Comparison of ENCODE assay signal across 31 cellular contexts in the genomic region with DNA sequence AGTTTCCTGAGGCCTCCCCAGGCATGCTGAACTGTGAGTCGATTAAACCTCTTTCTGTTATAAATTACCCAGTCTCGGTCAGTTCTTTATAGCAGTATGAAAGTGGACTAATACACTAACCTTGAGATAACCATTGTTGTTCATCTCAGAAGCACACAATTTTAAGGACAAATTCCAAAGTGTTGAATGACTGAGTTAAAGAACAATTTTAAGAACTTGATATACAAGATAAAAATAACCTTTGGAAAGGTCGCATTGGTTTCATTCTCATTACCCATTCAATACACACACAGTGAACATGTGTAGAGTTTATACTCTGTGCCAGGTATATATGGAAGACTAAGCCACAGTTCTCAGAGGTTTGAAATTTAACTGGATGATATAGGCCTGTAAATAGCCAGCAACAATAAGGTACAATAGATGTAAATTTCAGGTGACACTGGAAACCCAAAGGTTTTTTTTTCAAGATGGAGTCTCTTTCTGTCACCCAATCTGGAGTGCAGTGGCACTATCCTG. TPM values are rescaled to one million over a fixed set of nuclear protein-coding genes. Genes with fewer than 3 reads are reported as not detected.
DNase-seq lines count a peak whose midpoint lies in the region; ATAC-seq, FAIRE-seq and TF ChIP-seq lines count a peak whose summit lies in the region.
"Had no signal": no experiment of that assay in that cellular context is flagged by ENCODE, and none has a peak within 500 bp of the region (broad histone marks: within the 10 kb centered on the region; RNA-seq: fewer than 3 reads in every experiment).

No MANE protein-coding gene starts in this region.

- no peaks in the 10 kb centered on the region for H3K79me1 ChIP-seq in mesenchymal stem cell (replicated peaks; ENCODE audit: low read length, poor library complexity, severe bottlenecking)

- H2AFZ ChIP-seq in HepG2 (ENCODE audit: low read length) (peak overlapping the region; percentile 5), mesenchymal stem cell (ENCODE audit: low read depth, low read length) (no peak overlapping the region)

- H4K20me1 ChIP-seq in HepG2 (ENCODE audit: insufficient read depth, low read length): no peaks in the 10 kb centered on the region

- H3K27ac ChIP-seq in HepG2 (ENCODE audit: extremely low read length, insufficient read depth, low read length) (no peak overlapping the region), right lobe of liver (no peak overlapping the region), ascending aorta (peak overlapping the region; percentile 67 to 79), lower lobe of right lung (no peak overlapping the region), mesenchymal stem cell (ENCODE audit: low read length, poor library complexity, severe bottlenecking) (no peak overlapping the region)
- H3K27ac ChIP-seq: epithelial cell of prostate, left lung, Peyer's patch, upper lobe of left lung had no signal

- TF ChIP-seq POLR2A in HepG2 (IDR thresholded peaks at IDR 0.05; ENCODE audit: insufficient read depth in 1 of 2, low read depth in 2 of 2, low read length in 2 of 2) (no peak), right lobe of liver (IDR thresholded peaks at IDR 0.05) (no peak)

- POLR2A ChIA-PET in HepG2 (lab: Yijun Ruan, JAX): no interaction called here

- intact Hi-C loops in HepG2 (cut with micrococcal nuclease; ENCODE audit: unreplicated experiment): no loop called here
- intact Hi-C loops in right lobe of liver (cut with DNase I): no loop called here
- intact Hi-C loops in ascending aorta (cut with DNase I): no loop called here
- intact Hi-C loops in lower lobe of right lung (cut with DNase I): no loop called here

- H3K9me3 ChIP-seq in HepG2 (ENCODE audit: low read length): no peaks in the 10 kb centered on the region
- no peaks in the 10 kb centered on the region for H3K9me3 ChIP-seq in right lobe of liver
- no peaks in the 10 kb centered on the region for H3K9me3 ChIP-seq in ascending aorta
- H3K9me3 ChIP-seq in lower lobe of right lung: no peaks in the 10 kb centered on the region
- H3K9me3 ChIP-seq in mesenchymal stem cell (ENCODE audit: control insufficient read depth, low read length): no peaks in the 10 kb centered on the region
- H3K9me3 ChIP-seq: A549, left lung, Peyer's patch, upper lobe of left lung had no signal

- H3K14ac ChIP-seq in mesenchymal stem cell (ENCODE audit: low read length in 2 of 2): no peak overlapping the region

- H3K79me2 ChIP-seq in HepG2 (ENCODE audit: insufficient read depth, low read length): no peaks in the 10 kb centered on the region

- H3K4me2 ChIP-seq in HepG2 (ENCODE audit: low read depth, low read length) (no peak overlapping the region), mesenchymal stem cell (ENCODE audit: low read length, poor library complexity, severe bottlenecking) (no peak overlapping the region)
- H3K4me2 ChIP-seq: A549 had no signal

- ATAC-seq in HepG2: no peak
- no peak for ATAC-seq in right lobe of liver
- no peak for ATAC-seq in lower lobe of right lung
- ATAC-seq in GM21360 (IDR thresholded peaks at IDR 0.05; ENCODE audit: unreplicated experiment): no peak
- ATAC-seq: A549; activated T-helper 17 cell treated with anti-CD3 and anti-CD28 coated beads, Interleukin-2, amount 50 U/mL, for 72 hours; left lung; sciatic nerve had no signal

- H3K36me3 ChIP-seq in HepG2 (replicated peaks in 1 of 2; ENCODE audit: control insufficient read depth in 1 of 2, insufficient read depth in 2 of 2, low read length in 2 of 2) (no peaks in the 10 kb centered on the region), right lobe of liver (no peaks in the 10 kb centered on the region), ascending aorta (no peaks in the 10 kb centered on the region), lower lobe of right lung (no peaks in the 10 kb centered on the region), mesenchymal stem cell (ENCODE audit: control insufficient read depth in 1 of 2, insufficient read depth in 2 of 2, low read depth in 1 of 2, low read length in 2 of 2) (no peaks in the 10 kb centered on the region)
- H3K36me3 ChIP-seq: left lung, Peyer's patch, upper lobe of left lung had no signal

- H2BK120ac ChIP-seq in mesenchymal stem cell (ENCODE audit: low read depth, low read length): no peak overlapping the region

- no peak overlapping the region for H2BK15ac ChIP-seq in mesenchymal stem cell (ENCODE audit: low read depth, poor library complexity, severe bottlenecking)

- H2AK5ac ChIP-seq in mesenchymal stem cell (ENCODE audit: low read length, severe bottlenecking): no peak overlapping the region

- no peak overlapping the region for H3K4ac ChIP-seq in mesenchymal stem cell (ENCODE audit: low read depth in 1 of 2, low read length in 2 of 2)

- H2BK12ac ChIP-seq in mesenchymal stem cell (ENCODE audit: low read length in 2 of 2): no peak overlapping the region

- H2BK5ac ChIP-seq in mesenchymal stem cell (ENCODE audit: low read depth, low read length, poor library complexity, severe bottlenecking): no peak overlapping the region

- in situ Hi-C loops in HepG2 (cut with HindIII; ENCODE audit: extremely low pct_ligation_motif_present, low pct_unique_long_range_greater_than_20kb): no loop called here

- no peaks in the 10 kb centered on the region for H3K27me3 ChIP-seq in HepG2 (ENCODE audit: control insufficient read depth in 1 of 2, insufficient read depth in 2 of 2, low read length in 2 of 2)
- no peaks in the 10 kb centered on the region for H3K27me3 ChIP-seq in right lobe of liver
- H3K27me3 ChIP-seq in ascending aorta: no peaks in the 10 kb centered on the region
- H3K27me3 ChIP-seq in lower lobe of right lung (ENCODE audit: low read depth): no peaks in the 10 kb centered on the region
- H3K27me3 ChIP-seq in mesenchymal stem cell (ENCODE audit: control insufficient read depth in 1 of 2, insufficient read depth in 1 of 2, low read length in 2 of 2): peaks cover 0 to 3% of the 10 kb centered on the region in 2 experiments
- H3K27me3 ChIP-seq: left lung, Peyer's patch, upper lobe of left lung had no signal

- TF ChIP-seq EP300 in HepG2 (IDR thresholded peaks at IDR 0.05; ENCODE audit: low read depth in 2 of 2, low read length in 2 of 2) (no peak), HepG2 (CRISPR knock-in tag; IDR thresholded peaks at IDR 0.05; ENCODE audit: borderline replicate concordance) (no peak)

- TF ChIP-seq RAD21 in HepG2 (CRISPR knock-in tag; IDR thresholded peaks at IDR 0.05): no peak

- DNase-seq in HepG2 (ENCODE audit: low spot score) (no peak), right lobe of liver (no peak), ascending aorta (ENCODE audit: low spot score in 2 of 2) (no peak), renal cortical epithelial cell (ENCODE audit: low read depth) (peak; percentile 32), lower lobe of right lung (no peak), HuH-7.5 (ENCODE audit: low spot score) (no peak), mesenchymal stem cell (no peak)
- DNase-seq: activated CD4-positive, alpha-beta T cell treated with anti-CD3 and anti-CD28 coated beads, Interleukin-2, amount 50 U/mL, for 48 hours; activated CD8-positive, alpha-beta memory T cell treated with anti-CD3 and anti-CD28 coated beads, Interleukin-2, amount 50 U/mL, for 48 hours; activated naive CD4-positive, alpha-beta T cell treated with anti-CD3 and anti-CD28 coated beads, Interleukin-2, amount 10 ng/mL, durations not matched to agents 7 days and 5 days; anterior cingulate cortex; CD4-positive, alpha-beta memory T cell; effector CD8-positive, alpha-beta T cell; EL; left lung; mesendoderm; NCI-H1436 treated with DMSO at 0.1 percent for 48 hours; NCI-H226; Peyer's patch; SHP77; stimulated activated CD4-positive, alpha-beta T cell treated with anti-CD3 and anti-CD28 coated beads, Interleukin-4, amount 100 ng/mL, for 24 hours; T-helper 2 cell; upper lobe of left lung had no signal

- no TSS peak for BruUV-seq in HepG2 (replicated peaks; lab: Mats Ljungman, UMichigan)

- H3K4me1 ChIP-seq in HepG2 (ENCODE audit: insufficient read depth, low read length) (peaks cover 72% of the 10 kb centered on the region), right lobe of liver (peaks cover 0 to 7% (median 0%) of the 10 kb centered on the region in 4 donors), ascending aorta (peaks cover 0 to 25% of the 10 kb centered on the region in 2 donors), lower lobe of right lung (no peaks in the 10 kb centered on the region), mesenchymal stem cell (ENCODE audit: control insufficient read depth, insufficient read depth, low read depth, low read length) (peaks cover 2% of the 10 kb centered on the region)
- H3K4me1 ChIP-seq: left lung, Peyer's patch, upper lobe of left lung had no signal

- no peak overlapping the region for H3K23ac ChIP-seq in mesenchymal stem cell (ENCODE audit: low read length in 2 of 2)

- no peak overlapping the region for H4K91ac ChIP-seq in mesenchymal stem cell (ENCODE audit: low read length)

- no peak for TF ChIP-seq CTCF in HepG2 (CRISPR knock-in tag; IDR thresholded peaks at IDR 0.05)
- TF ChIP-seq CTCF in right lobe of liver (IDR thresholded peaks at IDR 0.05): no peak
- TF ChIP-seq CTCF in ascending aorta (IDR thresholded peaks at IDR 0.05): no peak
- TF ChIP-seq CTCF in lower lobe of right lung (IDR thresholded peaks at IDR 0.05): no peak

- 72% methylated on average over 3 of the region's 3 CpGs for WGBS in HepG2 (ENCODE audit: low lambda C conversion rate)
- WGBS in right lobe of liver (ENCODE audit: insufficient coverage, low coverage, low lambda C conversion rate, missing lambda C conversion rate): 77% methylated on average over 3 of the region's 3 CpGs
- 100% methylated on average over 1 of the region's 3 CpGs for WGBS in mesenchymal stem cell

- no peak overlapping the region for H3K18ac ChIP-seq in mesenchymal stem cell (ENCODE audit: low read depth in 1 of 2, low read length in 2 of 2)

- no peak overlapping the region for H4K8ac ChIP-seq in mesenchymal stem cell (ENCODE audit: low read length)

- H3K9ac ChIP-seq in HepG2 (ENCODE audit: insufficient read depth, low read depth, low read length) (no peak overlapping the region), mesenchymal stem cell (ENCODE audit: low read length) (no peak overlapping the region)

- FAIRE-seq in HepG2 (lab: Jason Lieb, UNC): no peak
- FAIRE-seq: A549, GM18507, islet of Langerhans had no signal

- CTCF ChIA-PET in HepG2 (lab: Yijun Ruan, JAX; ENCODE audit: low intra/inter-chr PET ratio, low total read pairs): no interaction called here

- H3K4me3 ChIP-seq in HepG2 (replicated peaks in 1 of 3; ENCODE audit: insufficient read depth in 1 of 3, low read depth in 2 of 3, low read length in 3 of 3) (no peak overlapping the region), right lobe of liver (no peak overlapping the region), ascending aorta (no peak overlapping the region), lower lobe of right lung (no peak overlapping the region), mesenchymal stem cell (ENCODE audit: insufficient read depth in 1 of 2, low read depth in 1 of 2, low read length in 2 of 2) (no peak overlapping the region)
- H3K4me3 ChIP-seq: A549, coronary artery, left lung, Peyer's patch, upper lobe of left lung had no signal

RNA-seq across cellular contexts. Expression of a gene that starts 19.1 kb away (rescaled TPM):
- total RNA-seq in HepG2 (2016; rRNA removed; fragmentation: Illumina TruSeq; extraction: Trizol) (156 and 186 TPM in 2 replicates), right lobe of liver (10 to 100 TPM; 30.6 to 51.5 (median 43.1) TPM), ascending aorta (80.6 TPM), renal cortical epithelial cell (87.5 and 132 TPM in 2 replicates), lower lobe of right lung (93.7 TPM)
- 14.0 and 16.3 TPM in 2 replicates for total RNA-seq in HepG2 (2016; cell fraction: cytosol; rRNA removed; fragmentation: Illumina TruSeq; extraction: Trizol; ENCODE audit: low read depth)
- total RNA-seq in HepG2 (2016; cell fraction: insoluble cytoplasmic fraction; rRNA removed; fragmentation: Illumina TruSeq; extraction: Trizol): 155 and 183 TPM in 2 replicates
- total RNA-seq in HepG2 (2016; cell fraction: membrane; rRNA removed; fragmentation: Illumina TruSeq; extraction: Trizol): 44.1 and 51.2 TPM in 2 replicates
- 358 and 375 TPM in 2 replicates for total RNA-seq in HepG2 (2016; cell fraction: nucleus; rRNA removed; fragmentation: Illumina TruSeq; extraction: Trizol)
- polyA plus RNA-seq in HepG2 (2011; rRNA removed): 98.2 and 126 TPM in 2 replicates
- polyA plus RNA-seq in HepG2 (2011; cell fraction: cytosol; rRNA removed): 56.6 and 58.5 TPM in 2 replicates
- 190 and 202 TPM in 2 replicates for polyA plus RNA-seq in HepG2 (2011; cell fraction: nucleus; rRNA removed)
- 75.4 and 108 TPM in 2 replicates for polyA plus RNA-seq in HepG2 (2012)
- polyA plus RNA-seq in HepG2 (2016; cell fraction: cytosol; fragmentation: Illumina TruSeq; extraction: Trizol; ENCODE audit: low read depth): 14.3 and 14.6 TPM in 2 replicates
- 176 and 184 TPM in 2 replicates for polyA plus RNA-seq in HepG2 (2016; cell fraction: insoluble cytoplasmic fraction; fragmentation: Illumina TruSeq; extraction: Trizol; ENCODE audit: low read depth)
- polyA plus RNA-seq in HepG2 (2016; cell fraction: membrane; fragmentation: Illumina TruSeq; extraction: Trizol; ENCODE audit: low read depth): 31.3 and 32.4 TPM in 2 replicates
- 441 and 449 TPM in 2 replicates for polyA plus RNA-seq in HepG2 (2016; cell fraction: nucleus; fragmentation: Illumina TruSeq; extraction: Trizol; ENCODE audit: insufficient read depth, low read depth)
- 105 and 142 TPM in 2 replicates for polyA minus RNA-seq in HepG2 (2011; rRNA and poly(A)+ RNA removed; ENCODE audit: low replicate concordance)
- 33.1 and 43.0 TPM in 2 replicates for polyA minus RNA-seq in HepG2 (2011; cell fraction: cytosol; rRNA and poly(A)+ RNA removed)
- 554 and 606 TPM in 2 replicates for polyA minus RNA-seq in HepG2 (2011; cell fraction: nucleus; rRNA and poly(A)+ RNA removed)
- 56.5 TPM for polyA plus RNA-seq in mesenchymal stem cell (2013, experiment 1 of 2)
- 54.6 TPM for polyA plus RNA-seq in mesenchymal stem cell (2013, experiment 2 of 2)

RNA-seq across cellular contexts. Expression of a gene that starts 39.6 kb away (rescaled TPM):
- total RNA-seq in HepG2 (2016; rRNA removed; fragmentation: Illumina TruSeq; extraction: Trizol): 97.5 and 159 TPM in 2 replicates
- total RNA-seq in HepG2 (2016; cell fraction: cytosol; rRNA removed; fragmentation: Illumina TruSeq; extraction: Trizol; ENCODE audit: low read depth): 18.3 and 19.0 TPM in 2 replicates
- total RNA-seq in HepG2 (2016; cell fraction: insoluble cytoplasmic fraction; rRNA removed; fragmentation: Illumina TruSeq; extraction: Trizol): 101 and 179 TPM in 2 replicates
- total RNA-seq in HepG2 (2016; cell fraction: membrane; rRNA removed; fragmentation: Illumina TruSeq; extraction: Trizol): 54.8 and 63.8 TPM in 2 replicates
- 74.0 and 87.3 TPM in 2 replicates for total RNA-seq in HepG2 (2016; cell fraction: nucleus; rRNA removed; fragmentation: Illumina TruSeq; extraction: Trizol)
- 53.3 and 74.9 TPM in 2 replicates for polyA plus RNA-seq in HepG2 (2011; rRNA removed)
- 64.3 and 67.0 TPM in 2 replicates for polyA plus RNA-seq in HepG2 (2011; cell fraction: cytosol; rRNA removed)
- 36.2 and 45.0 TPM in 2 replicates for polyA plus RNA-seq in HepG2 (2011; cell fraction: nucleus; rRNA removed)
- 62.0 and 72.8 TPM in 2 replicates for polyA plus RNA-seq in HepG2 (2012)
- polyA plus RNA-seq in HepG2 (2016; cell fraction: cytosol; fragmentation: Illumina TruSeq; extraction: Trizol; ENCODE audit: low read depth): 10.2 and 11.9 TPM in 2 replicates
- polyA plus RNA-seq in HepG2 (2016; cell fraction: insoluble cytoplasmic fraction; fragmentation: Illumina TruSeq; extraction: Trizol; ENCODE audit: low read depth): 149 and 168 TPM in 2 replicates
- 36.4 and 37.2 TPM in 2 replicates for polyA plus RNA-seq in HepG2 (2016; cell fraction: membrane; fragmentation: Illumina TruSeq; extraction: Trizol; ENCODE audit: low read depth)
- 100 and 101 TPM in 2 replicates for polyA plus RNA-seq in HepG2 (2016; cell fraction: nucleus; fragmentation: Illumina TruSeq; extraction: Trizol; ENCODE audit: insufficient read depth, low read depth)
- 64.4 and 79.4 TPM in 2 replicates for polyA minus RNA-seq in HepG2 (2011; rRNA and poly(A)+ RNA removed; ENCODE audit: low replicate concordance)
- polyA minus RNA-seq in HepG2 (2011; cell fraction: cytosol; rRNA and poly(A)+ RNA removed): 46.1 and 65.6 TPM in 2 replicates
- polyA minus RNA-seq in HepG2 (2011; cell fraction: nucleus; rRNA and poly(A)+ RNA removed): 53.8 and 57.3 TPM in 2 replicates
- total RNA-seq in right lobe of liver: 10 to 100 TPM; 24.3 to 41.2 (median 33.4) TPM
- total RNA-seq in ascending aorta: 62.7 TPM
- total RNA-seq in renal cortical epithelial cell: 212 and 277 TPM in 2 replicates
- total RNA-seq in lower lobe of right lung: 111 TPM
- 74.1 TPM for polyA plus RNA-seq in mesenchymal stem cell (2013, experiment 1 of 2)
- 72.8 TPM for polyA plus RNA-seq in mesenchymal stem cell (2013, experiment 2 of 2)

Comparison
In these comparisons a context has a peak if more than half of its experiments do, and no peak if none do; other contexts are left out.
1. H3K27ac ChIP-seq: peak in ascending aorta (2 of 2); none in HepG2 (single experiment), right lobe of liver (0 of 3), lower lobe of right lung (single experiment) and mesenchymal stem cell (single experiment).